ENCODE assay signal across 8 cellular contexts in the genomic region with DNA sequence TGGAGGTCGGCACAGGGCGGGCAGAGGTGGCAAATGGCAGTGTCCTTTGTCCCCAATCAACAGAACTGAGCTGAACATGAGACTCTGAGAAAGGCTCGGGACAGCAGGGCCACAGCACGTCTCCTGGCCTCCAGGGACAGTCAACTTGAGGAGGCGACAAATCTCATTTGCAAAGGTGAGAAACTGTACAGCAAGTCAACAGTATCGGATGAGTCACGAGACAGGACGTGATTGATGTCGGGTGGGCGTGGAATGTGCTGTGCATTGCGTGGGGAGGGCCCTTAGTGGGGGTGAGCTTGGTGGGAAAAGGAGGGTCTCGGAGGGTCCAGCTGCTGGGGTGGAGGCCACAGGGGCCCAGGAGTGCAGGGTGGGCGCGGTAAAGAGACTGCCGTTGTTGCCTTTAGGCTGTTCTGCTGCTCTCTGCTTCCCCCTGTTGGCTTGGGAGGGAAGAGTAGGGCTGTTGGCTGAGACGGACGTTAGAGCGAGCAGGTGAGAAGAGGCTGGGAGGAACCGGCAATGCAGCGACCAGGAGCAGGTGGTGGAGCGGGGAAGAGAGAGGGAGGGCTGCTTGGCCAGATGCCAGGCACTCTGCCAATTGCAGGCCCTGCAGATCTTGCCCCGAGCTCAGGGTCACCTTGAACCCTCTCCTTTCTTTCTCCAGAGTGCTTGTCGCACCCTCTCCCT.
DNase-seq lines count a peak whose midpoint lies in the region; ATAC-seq and TF ChIP-seq lines count a peak whose summit lies in the region.

No MANE protein-coding gene starts in this region.

- H3K4me3 ChIP-seq in right atrium auricular region, result peak overlapping the region; percentile 21 to 39

- ATAC-seq in GM21825 (IDR thresholded peaks at IDR 0.05; ENCODE audit: unreplicated experiment), result peak; percentile 37

- H3K27ac ChIP-seq in right atrium auricular region, result no peak overlapping the region

- H3K36me3 ChIP-seq in right atrium auricular region, result no peaks in the 10 kb centered on the region

- H3K4me1 ChIP-seq in right atrium auricular region, result peaks cover 0 to 20% of the 10 kb centered on the region in 2 donors

- no peaks in the 10 kb centered on the region for H3K27me3 ChIP-seq in right atrium auricular region

- TF ChIP-seq POLR2A in Raji (IDR thresholded peaks at IDR 0.05; ENCODE audit: insufficient read depth, low read depth, low read length), result 0 out of 2 replicates have a peak, but pooled peaks have one; percentile 34

- no peaks in the 10 kb centered on the region for H3K9me3 ChIP-seq in right atrium auricular region

- TF ChIP-seq CTCF in LNCAP (IDR thresholded peaks at IDR 0.05) (peak; percentile 79), right atrium auricular region (IDR thresholded peaks at IDR 0.05) (peak; percentile 76 to 84)

- DNase-seq in ELF-1 (ENCODE audit: low read depth, low spot score) (peak; percentile 87), right atrium auricular region (ENCODE audit: low spot score) (no peak), 8988T (no peak)
- peak; percentile 86 for DNase-seq in activated naive CD4-positive, alpha-beta T cell treated with anti-CD3 and anti-CD28 coated beads, Interleukin-2, amount 50 U/mL, for 16 hours
- DNase-seq in stimulated activated CD4-positive, alpha-beta T cell treated with anti-CD3 and anti-CD28 coated beads, Interleukin-12 subunit alpha, Interleukin-12 subunit beta, amount 100 ng/mL, for 24 hours (ENCODE audit: low read depth in 2 of 2), result peak; percentile 70 to 74

Comparison
In these comparisons a context has a peak if more than half of its experiments do, and no peak if none do; other contexts are left out.
1. DNase-seq: peak in ELF-1 (single experiment), activated naive CD4-positive, alpha-beta T cell treated with anti-CD3 and anti-CD28 coated beads, Interleukin-2, amount 50 U/mL, for 16 hours (single experiment) and stimulated activated CD4-positive, alpha-beta T cell treated with anti-CD3 and anti-CD28 coated beads, Interleukin-12 subunit alpha, Interleukin-12 subunit beta, amount 100 ng/mL, for 24 hours (2 of 2); none in right atrium auricular region (single experiment) and 8988T (single experiment).